In genomic region chr7:131556055-131556911, GRCh38 we compare ENCODE assay signal across 8 cellular contexts. TPM values are rescaled to one million over a fixed set of nuclear protein-coding genes. Genes with fewer than 3 reads are reported as not detected.
DNase-seq lines count a peak whose midpoint lies in the region; ATAC-seq and TF ChIP-seq lines count a peak whose summit lies in the region.

TSS of gene PODXL (minus strand) at chr7:131556628. CDS start at chr7:131556359, 269 bp downstream.

- H3K36me3 Mint-ChIP-seq in nephron (ENCODE audit: low read depth), result peaks cover 20% of the 10 kb centered on the region

- peak; percentile 91 for ATAC-seq in Panc1

- H3K4me1 Mint-ChIP-seq in nephron, result peaks cover 6% of the 10 kb centered on the region

- peak within 1 kb of the TSS; percentile 82 to 88 (median 87) for H3K4me3 Mint-ChIP-seq in nephron

- DNase-seq in COLO829 (ENCODE audit: low spot score), result peak; percentile 74
- peak; percentile 92 for DNase-seq in GM20000 (ENCODE audit: low spot score)
- peak; percentile 79 for DNase-seq in HT-29 (ENCODE audit: low spot score)
- DNase-seq in Panc1 (ENCODE audit: low read depth, low spot score), result no peak
- DNase-seq in activated T-helper 9 cell treated with anti-CD3 and anti-CD28 coated beads, Interleukin-2, amount 50 U/mL, for 16 hours (ENCODE audit: low read depth), result peak; percentile 26
- DNase-seq in foreskin fibroblast, result peak; percentile 34 to 70
- DNase-seq in superior temporal gyrus (ENCODE audit: extremely low spot score), result peak; percentile 35

- CTCF ChIA-PET in Panc1 (lab: Charles Lee), result no interaction called here

- POLR2A ChIA-PET in Panc1 (lab: Charles Lee), result no interaction called here

- TF ChIP-seq CTCF in GM20000 (IDR thresholded peaks at IDR 0.05; ENCODE audit: extremely low read depth, missing control alignments), result no peak
- TF ChIP-seq CTCF in Panc1 (IDR thresholded peaks at IDR 0.05), result no peak
- TF ChIP-seq CTCF in foreskin fibroblast (IDR thresholded peaks at IDR 0.05; ENCODE audit: low read depth, low read length), result no peak
- no peak for TF ChIP-seq CTCF in nephron (IDR thresholded peaks at IDR 0.05; ENCODE audit: unreplicated experiment in 3 of 3)

- H3K27ac Mint-ChIP-seq in nephron, result peak within 1 kb of the TSS; percentile 18 to 91 (median 73)

- no TSS peak for BruUV-seq in Panc1 (replicated peaks; lab: Mats Ljungman, UMichigan)

- peaks cover 11% of the 10 kb centered on the region for H3K4me1 ChIP-seq in Panc1 (ENCODE audit: control insufficient read depth, insufficient read depth, low read length)

- H3K27me3 ChIP-seq in Panc1 (ENCODE audit: control insufficient read depth, insufficient read depth, low read length), result peaks cover 20% of the 10 kb centered on the region

- intact Hi-C loops in Panc1 (cut with micrococcal nuclease; ENCODE audit: unreplicated experiment), result no loop called here

- H3K9me3 Mint-ChIP-seq in nephron, result no peaks in the 10 kb centered on the region

- H3K9me3 ChIP-seq in Panc1 (ENCODE audit: control insufficient read depth, insufficient read depth, low read depth, low read length), result no peaks in the 10 kb centered on the region

- peak within 1 kb of the TSS; percentile 53 to 56 for H3K4me3 ChIP-seq in Panc1 (ENCODE audit: low read depth in 2 of 2, low read length in 2 of 2)
- peak within 1 kb of the TSS; percentile 55 to 58 for H3K4me3 ChIP-seq in foreskin fibroblast (ENCODE audit: low read depth in 1 of 2, low read length in 2 of 2)

- in situ Hi-C loops in Panc1 (cut with HindIII; ENCODE audit: low pct_unique_long_range_greater_than_20kb, low sequenced_read_pairs), result no loop called here

- no peaks in the 10 kb centered on the region; the same call in 1 of the 2 replicates for H3K36me3 ChIP-seq in Panc1 (ENCODE audit: control insufficient read depth, insufficient read depth, low read length)

- H3K27me3 Mint-ChIP-seq in nephron (ENCODE audit: low read depth), result peaks cover 69% of the 10 kb centered on the region

- no peak within 1 kb of the TSS for H3K27ac ChIP-seq in Panc1 (ENCODE audit: low read length)

RNA-seq across cellular contexts. Expression of gene PODXL, which starts in this region (rescaled TPM):
- total RNA-seq in HT-29 (2014; rRNA removed; shearing (Covaris generic)), result 55.9 and 67.9 TPM in 2 replicates
- total RNA-seq in Panc1 (2021; ENCODE audit: unreplicated experiment), result 32.3 TPM
- 34.7 TPM for polyA plus RNA-seq in Panc1 (2012; ENCODE audit: insufficient read length)
